ENCODE assay signal across 21 cellular contexts in genomic region chr14:53949201-53949600, GRCh38. TPM values are rescaled to one million over a fixed set of nuclear protein-coding genes. Genes with fewer than 3 reads are reported as not detected.
DNase-seq lines count a peak whose midpoint lies in the region; ATAC-seq, FAIRE-seq and TF ChIP-seq lines count a peak whose summit lies in the region.
"Had no signal": no experiment of that assay in that cellular context is flagged by ENCODE, and none has a peak within 500 bp of the region (broad histone marks: within the 10 kb centered on the region; RNA-seq: fewer than 3 reads in every experiment).

No MANE protein-coding gene starts in this region.

- 100% methylated on average over 1 of the region's 1 CpG for WGBS in HepG2 (ENCODE audit: low lambda C conversion rate)
- WGBS in right lobe of liver (ENCODE audit: insufficient coverage, low coverage, low lambda C conversion rate, missing lambda C conversion rate): 92% methylated on average over 1 of the region's 1 CpG

- H3K27ac ChIP-seq in HepG2 (ENCODE audit: extremely low read length, insufficient read depth, low read length) (no peak overlapping the region), right lobe of liver (no peak overlapping the region), left lung (no peak overlapping the region)
- H3K27ac ChIP-seq: 22Rv1, A549, C4-2B had no signal

- DNase-seq in HepG2 (ENCODE audit: low spot score): no peak
- DNase-seq in right lobe of liver: no peak
- peak; percentile 46 for DNase-seq in LoVo (ENCODE audit: low spot score)
- DNase-seq in nephron progenitor cell: no peak
- no peak for DNase-seq in urothelium cell line (ENCODE audit: low spot score)
- DNase-seq in left lung: no peak
- DNase-seq: AML-193; CD4-positive, alpha-beta T cell; DMS153; DMS79; GDM1; HCEC 1CT had no signal

- H3K36me3 Mint-ChIP-seq in nephron progenitor cell (ENCODE audit: low read depth): peaks cover 43% of the 10 kb centered on the region

- H3K9me3 ChIP-seq in HepG2 (ENCODE audit: low read length) (no peaks in the 10 kb centered on the region), right lobe of liver (no peaks in the 10 kb centered on the region), left lung (no peaks in the 10 kb centered on the region)
- H3K9me3 ChIP-seq: A549 had no signal

- no TSS peak for BruUV-seq in HepG2 (replicated peaks; lab: Mats Ljungman, UMichigan)

- CTCF ChIA-PET in HepG2 (lab: Yijun Ruan, JAX; ENCODE audit: low intra/inter-chr PET ratio, low total read pairs): no interaction called here

- peak overlapping the region; percentile 25 for H3K27ac Mint-ChIP-seq in nephron progenitor cell
- H3K27ac Mint-ChIP-seq: CD4-positive, alpha-beta T cell; GM23338 had no signal

- peaks cover 7% of the 10 kb centered on the region for H3K27me3 Mint-ChIP-seq in nephron progenitor cell (ENCODE audit: low read depth, poor library complexity)

- no peak for ATAC-seq in HepG2
- ATAC-seq in right lobe of liver: no peak
- no peak for ATAC-seq in GM18517 (IDR thresholded peaks at IDR 0.05; ENCODE audit: unreplicated experiment)
- ATAC-seq in HG03108 (IDR thresholded peaks at IDR 0.05; ENCODE audit: unreplicated experiment): no peak
- ATAC-seq in left lung: no peak
- ATAC-seq: A549, GM23338 had no signal

- FAIRE-seq in HepG2 (lab: Jason Lieb, UNC) (no peak), urothelium cell line (lab: Jason Lieb, UNC) (peak; percentile 46)
- FAIRE-seq: A549, GM12892, GM18507, H54 had no signal

- peaks cover 37% of the 10 kb centered on the region for H3K79me2 ChIP-seq in HepG2 (ENCODE audit: insufficient read depth, low read length)

- no peaks in the 10 kb centered on the region for H3K9me3 Mint-ChIP-seq in nephron progenitor cell
- H3K9me3 Mint-ChIP-seq: CD4-positive, alpha-beta T cell had no signal

- peaks cover 19 to 38% of the 10 kb centered on the region in 2 experiments for H3K36me3 ChIP-seq in HepG2 (replicated peaks in 1 of 2; ENCODE audit: control insufficient read depth in 1 of 2, insufficient read depth in 2 of 2, low read length in 2 of 2)
- H3K36me3 ChIP-seq in right lobe of liver: no peaks in the 10 kb centered on the region
- no peaks in the 10 kb centered on the region for H3K36me3 ChIP-seq in left lung

- H3K4me3 ChIP-seq in HepG2 (replicated peaks in 1 of 3; ENCODE audit: insufficient read depth in 1 of 3, low read depth in 2 of 3, low read length in 3 of 3) (no peak overlapping the region), right lobe of liver (no peak overlapping the region), left lung (no peak overlapping the region)
- H3K4me3 ChIP-seq: A549 had no signal

- no peak overlapping the region for H3K4me2 ChIP-seq in HepG2 (ENCODE audit: low read depth, low read length)
- H3K4me2 ChIP-seq: A549 had no signal

- no peak for TF ChIP-seq RAD21 in HepG2 (CRISPR knock-in tag; IDR thresholded peaks at IDR 0.05)

- intact Hi-C loops in HepG2 (cut with micrococcal nuclease; ENCODE audit: unreplicated experiment): loop anchor here (10.0 kb wide), 2 partner anchors 64 to 514 kb away; no protein-coding TSS in a partner anchor
- intact Hi-C loops in right lobe of liver (cut with DNase I): no loop called here
- intact Hi-C loops in left lung (cut with DNase I): no loop called here

- peaks cover 24% of the 10 kb centered on the region; the same call in 1 of the 2 replicates for H4K20me1 ChIP-seq in HepG2 (ENCODE audit: insufficient read depth, low read length)

- in situ Hi-C loops in HepG2 (cut with HindIII; ENCODE audit: extremely low pct_ligation_motif_present, low pct_unique_long_range_greater_than_20kb): loop anchor here (10.0 kb wide), 1 partner anchor 334 kb away; no protein-coding TSS in a partner anchor

- peak overlapping the region; percentile 99 for H3K4me3 Mint-ChIP-seq in nephron progenitor cell
- H3K4me3 Mint-ChIP-seq: CD4-positive, alpha-beta T cell; GM23338 had no signal

- TF ChIP-seq EP300 in HepG2 (IDR thresholded peaks at IDR 0.05; ENCODE audit: low read depth in 2 of 2, low read length in 2 of 2): no peak
- TF ChIP-seq EP300 in HepG2 (CRISPR knock-in tag; IDR thresholded peaks at IDR 0.05; ENCODE audit: borderline replicate concordance): no peak

- TF ChIP-seq POLR2A in HepG2 (IDR thresholded peaks at IDR 0.05; ENCODE audit: insufficient read depth in 1 of 2, low read depth in 2 of 2, low read length in 2 of 2) (peak in 1 of 2 experiments; percentile 24; a peak in 2 of 4 replicates), right lobe of liver (IDR thresholded peaks at IDR 0.05) (no peak)

- TF ChIP-seq CTCF in HepG2 (CRISPR knock-in tag; IDR thresholded peaks at IDR 0.05) (no peak), right lobe of liver (IDR thresholded peaks at IDR 0.05) (no peak), nephron progenitor cell (IDR thresholded peaks at IDR 0.05) (no peak), left lung (IDR thresholded peaks at IDR 0.05) (no peak)

- POLR2A ChIA-PET in HepG2 (lab: Yijun Ruan, JAX): no interaction called here

- no peak overlapping the region for H2AFZ ChIP-seq in HepG2 (ENCODE audit: low read length)
- H2AFZ ChIP-seq: GM23338 had no signal

- H3K4me1 Mint-ChIP-seq in nephron progenitor cell: peaks cover 80% of the 10 kb centered on the region

- H3K9ac ChIP-seq in HepG2 (ENCODE audit: insufficient read depth, low read depth, low read length): no peak overlapping the region

- H3K4me1 ChIP-seq in HepG2 (ENCODE audit: insufficient read depth, low read length): peaks cover 67% of the 10 kb centered on the region
- H3K4me1 ChIP-seq in right lobe of liver: peaks cover 0 to 8% (median 2%) of the 10 kb centered on the region in 4 donors
- peaks cover 4 to 7% of the 10 kb centered on the region in 2 donors for H3K4me1 ChIP-seq in left lung
- H3K4me1 ChIP-seq: A549 had no signal

- H3K27me3 ChIP-seq in HepG2 (ENCODE audit: control insufficient read depth in 1 of 2, insufficient read depth in 2 of 2, low read length in 2 of 2) (no peaks in the 10 kb centered on the region; a peak in 1 of 5 replicates), right lobe of liver (no peaks in the 10 kb centered on the region), left lung (peaks cover 0 to 73% of the 10 kb centered on the region in 2 donors)

TF ChIP-seq in HepG2, 621 proteins besides CTCF, POLR2A, EP300 and RAD21 (continues in another document):
- TF ChIP-seq PHF5A (CRISPR knock-in tag; IDR thresholded peaks at IDR 0.05; ENCODE audit: low read depth, unreplicated experiment): no peak
- TF ChIP-seq POLR2AphosphoS5 (IDR thresholded peaks at IDR 0.05; ENCODE audit: low read depth, low read length): peak; percentile 42; the same call in 1 of the 2 replicates
- TF ChIP-seq ZNF598 (CRISPR knock-in tag; IDR thresholded peaks at IDR 0.05; ENCODE audit: borderline replicate concordance): no peak
- no peak for TF ChIP-seq FOXK2 (IDR thresholded peaks at IDR 0.05)
- TF ChIP-seq ATF7-NPFF (CRISPR knock-in tag; IDR thresholded peaks at IDR 0.05; ENCODE audit: low read depth): no peak
- no peak for TF ChIP-seq ZFP82 (CRISPR knock-in tag; IDR thresholded peaks at IDR 0.05; ENCODE audit: borderline replicate concordance)
- no peak for TF ChIP-seq FOXJ3 (CRISPR knock-in tag; IDR thresholded peaks at IDR 0.05; ENCODE audit: borderline replicate concordance)
- TF ChIP-seq RBM22 (optimal IDR thresholded peaks at IDR 0.05; ENCODE audit: low read length): peak; percentile 95
- TF ChIP-seq ZBTB14 (CRISPR knock-in tag; IDR thresholded peaks at IDR 0.05): no peak
- no peak for TF ChIP-seq KMT2A (CRISPR knock-in tag; IDR thresholded peaks at IDR 0.05)
- no peak for TF ChIP-seq TBX2 (CRISPR knock-in tag; IDR thresholded peaks at IDR 0.05; ENCODE audit: borderline replicate concordance)
- no peak for TF ChIP-seq THYN1 (CRISPR knock-in tag; IDR thresholded peaks at IDR 0.05; ENCODE audit: borderline replicate concordance, low read depth)
- peak; percentile 62 for TF ChIP-seq RBFOX2 (IDR thresholded peaks at IDR 0.05; ENCODE audit: low read depth, low read length)
- TF ChIP-seq ZIK1 (CRISPR knock-in tag; IDR thresholded peaks at IDR 0.05; ENCODE audit: borderline replicate concordance, low read depth): no peak
- TF ChIP-seq FOSL1 (CRISPR knock-in tag; IDR thresholded peaks at IDR 0.05; ENCODE audit: borderline replicate concordance): no peak

RNA-seq across cellular contexts. Expression of gene BMP4, which starts 7.4 kb away (rescaled TPM):
- total RNA-seq in HepG2 (2016; rRNA removed; fragmentation: Illumina TruSeq; extraction: Trizol) (42.0 and 56.4 TPM in 2 replicates), right lobe of liver (1 to 10 TPM; 1.8 to 3.1 (median 2.4) TPM), left lung (10 to 100 TPM; 14.0 to 39.3 TPM)
- 35.6 and 35.9 TPM in 2 replicates for total RNA-seq in HepG2 (2016; cell fraction: cytosol; rRNA removed; fragmentation: Illumina TruSeq; extraction: Trizol; ENCODE audit: low read depth)
- total RNA-seq in HepG2 (2016; cell fraction: insoluble cytoplasmic fraction; rRNA removed; fragmentation: Illumina TruSeq; extraction: Trizol): 41.4 and 55.4 TPM in 2 replicates
- total RNA-seq in HepG2 (2016; cell fraction: membrane; rRNA removed; fragmentation: Illumina TruSeq; extraction: Trizol): 49.1 and 51.5 TPM in 2 replicates
- total RNA-seq in HepG2 (2016; cell fraction: nucleus; rRNA removed; fragmentation: Illumina TruSeq; extraction: Trizol): 49.7 and 53.7 TPM in 2 replicates
- 160 and 169 TPM in 2 replicates for polyA plus RNA-seq in HepG2 (2011; rRNA removed)
- 138 and 170 TPM in 2 replicates for polyA plus RNA-seq in HepG2 (2011; cell fraction: cytosol; rRNA removed)
- 131 and 155 TPM in 2 replicates for polyA plus RNA-seq in HepG2 (2011; cell fraction: nucleus; rRNA removed)
- polyA plus RNA-seq in HepG2 (2012): 107 and 149 TPM in 2 replicates
- 19.3 and 21.3 TPM in 2 replicates for polyA plus RNA-seq in HepG2 (2016; cell fraction: cytosol; fragmentation: Illumina TruSeq; extraction: Trizol; ENCODE audit: low read depth)
- polyA plus RNA-seq in HepG2 (2016; cell fraction: insoluble cytoplasmic fraction; fragmentation: Illumina TruSeq; extraction: Trizol; ENCODE audit: low read depth): 65.3 and 66.1 TPM in 2 replicates
- polyA plus RNA-seq in HepG2 (2016; cell fraction: membrane; fragmentation: Illumina TruSeq; extraction: Trizol; ENCODE audit: low read depth): 36.6 and 42.0 TPM in 2 replicates
- 127 and 132 TPM in 2 replicates for polyA plus RNA-seq in HepG2 (2016; cell fraction: nucleus; fragmentation: Illumina TruSeq; extraction: Trizol; ENCODE audit: insufficient read depth, low read depth)
- polyA minus RNA-seq in HepG2 (2011; rRNA and poly(A)+ RNA removed; ENCODE audit: low replicate concordance): 184 TPM in 1 of 2 replicates, not detected in the other
- polyA minus RNA-seq in HepG2 (2011; cell fraction: cytosol; rRNA and poly(A)+ RNA removed): 61.4 and 78.3 TPM in 2 replicates
- polyA minus RNA-seq in HepG2 (2011; cell fraction: nucleus; rRNA and poly(A)+ RNA removed): 94.6 and 96.1 TPM in 2 replicates
- total RNA-seq: CD4-positive, alpha-beta T cell had no signal
